In genomic region chr2:81901017-81901416, GRCh38 we compare ENCODE assay signal across 14 cellular contexts.
A peak's percentile ranks its signal among the peaks of the same experiment; 100 is the strongest.
DNase-seq lines count a peak whose midpoint lies in the region; TF ChIP-seq lines count a peak whose summit lies in the region.
"Had no signal": no experiment of that assay in that cellular context is flagged by ENCODE, and none has a peak within 500 bp of the region (broad histone marks: within the 10 kb centered on the region; RNA-seq: fewer than 3 reads in every experiment).

No MANE protein-coding gene starts in this region.

- DNase-seq in NCI-H82 (lab: John Stamatoyannopoulos, UW), result peak; percentile 2
- no peak for DNase-seq in NCI-H82 treated with DMSO at 0.1 percent for 48 hours (lab: John Stamatoyannopoulos, UW; ENCODE audit: unreplicated experiment)
- DNase-seq in NB4 (ENCODE audit: low read depth), result peak; percentile 10
- DNase-seq in choroid plexus epithelial cell (ENCODE audit: low read depth), result peak; percentile 4
- DNase-seq in progenitor cell of endocrine pancreas (ENCODE audit: low spot score, unreplicated experiment), result no peak
- no peak for DNase-seq in GM19238 (ENCODE audit: insufficient read length, low spot score)
- no peak for DNase-seq in HUDEP-2 (lab: John Stamatoyannopoulos, UW; ENCODE audit: unreplicated experiment in 76 of 76)
- DNase-seq in tibial nerve (ENCODE audit: low spot score in 2 of 2), result no peak
- DNase-seq: effector memory CD4-positive, alpha-beta T cell; EL; head of caudate nucleus; KG1; stimulated activated CD8-positive, alpha-beta memory T cell treated with anti-CD3 and anti-CD28 coated beads, Interleukin-4, amount 100 ng/mL, for 48 hours had no signal

- no peak for TF ChIP-seq POLR2A in NB4 (IDR thresholded peaks at IDR 0.05; ENCODE audit: extremely low read depth, insufficient read length)
- TF ChIP-seq POLR2A in tibial nerve (IDR thresholded peaks at IDR 0.05), result no peak

- no peak overlapping the region for H3K27ac Mint-ChIP-seq in progenitor cell of endocrine pancreas

- no peaks in the 10 kb centered on the region for H3K9me3 ChIP-seq in tibial nerve

- WGBS in tibial nerve, 2 donors, result 62 to 76% methylated on average over 3 of the region's 3 CpGs

- H3K4me1 Mint-ChIP-seq in progenitor cell of endocrine pancreas (ENCODE audit: low read depth), result peaks cover 9% of the 10 kb centered on the region

- H3K27ac ChIP-seq in tibial nerve, result no peak overlapping the region

- no peaks in the 10 kb centered on the region for H3K27me3 Mint-ChIP-seq in progenitor cell of endocrine pancreas

- H3K27me3 ChIP-seq in tibial nerve, result no peaks in the 10 kb centered on the region

- no peak for TF ChIP-seq EP300 in tibial nerve (IDR thresholded peaks at IDR 0.05)

- no peaks in the 10 kb centered on the region for H3K4me1 ChIP-seq in tibial nerve

- no peak overlapping the region for H3K4me3 ChIP-seq in NB4 (ENCODE audit: low read depth, low read length)
- H3K4me3 ChIP-seq in choroid plexus epithelial cell (ENCODE audit: low read depth, low read length), result no peak overlapping the region
- H3K4me3 ChIP-seq in tibial nerve, result no peak overlapping the region
- H3K4me3 ChIP-seq: lung had no signal

- no peaks in the 10 kb centered on the region for H3K9me3 Mint-ChIP-seq in progenitor cell of endocrine pancreas (ENCODE audit: low read depth)

- no peaks in the 10 kb centered on the region for H3K36me3 ChIP-seq in tibial nerve

- H3K4me3 Mint-ChIP-seq in progenitor cell of endocrine pancreas (ENCODE audit: low read depth), result no peak overlapping the region

- no peaks in the 10 kb centered on the region for H3K36me3 Mint-ChIP-seq in progenitor cell of endocrine pancreas (ENCODE audit: insufficient read depth)

- no peak for TF ChIP-seq CTCF in NB4 (IDR thresholded peaks at IDR 0.05; ENCODE audit: low read depth, low read length)
- no peak for TF ChIP-seq CTCF in choroid plexus epithelial cell (conservative IDR thresholded peaks at IDR 0.05; ENCODE audit: low read depth, low read length)
- TF ChIP-seq CTCF in progenitor cell of endocrine pancreas (IDR thresholded peaks at IDR 0.05; ENCODE audit: unreplicated experiment), result peak; percentile 44
- no peak for TF ChIP-seq CTCF in tibial nerve (IDR thresholded peaks at IDR 0.05)

Comparison
In these comparisons a context has a peak if more than half of its experiments do, and no peak if none do; other contexts are left out.
1. DNase-seq: peak in NCI-H82 (single experiment), NB4 (single experiment) and choroid plexus epithelial cell (single experiment); none in NCI-H82 treated with DMSO at 0.1 percent for 48 hours (single experiment), progenitor cell of endocrine pancreas (single experiment), GM19238 (single experiment), HUDEP-2 (0 of 76) and tibial nerve (0 of 2).